Comparison of ENCODE assay signal across 8 cellular contexts in genomic region chr1:2237773-2238172, GRCh38. TPM values are rescaled to one million over a fixed set of nuclear protein-coding genes. Genes with fewer than 3 reads are reported as not detected.
DNase-seq lines count a peak whose midpoint lies in the region; ATAC-seq and TF ChIP-seq lines count a peak whose summit lies in the region.

No MANE protein-coding gene starts in this region.

- H3K36me3 ChIP-seq in upper lobe of left lung = peaks cover 0 to 10% (median 3%) of the 10 kb centered on the region in 4 donors

- intact Hi-C loops in Right ventricle myocardium inferior (cut with DNase I) = no loop called here
- intact Hi-C loops in cardiac septum (cut with DNase I) = no loop called here

- TF ChIP-seq CTCF in cardiac fibroblast (IDR thresholded peaks at IDR 0.05; ENCODE audit: low read depth, low read length) (peak; percentile 10), upper lobe of left lung (IDR thresholded peaks at IDR 0.05) (peak in 3 of 6 experiments; percentile 9 to 22 (median 16))

- H3K4me3 ChIP-seq in cardiac fibroblast (replicated peaks in 1 of 2; ENCODE audit: low read depth in 2 of 2, low read length in 2 of 2) (no peak overlapping the region), upper lobe of left lung (no peak overlapping the region)

- DNase-seq in Right ventricle myocardium inferior (ENCODE audit: missing footprints) (peak; percentile 67), cardiac septum (ENCODE audit: low spot score) (no peak), cardiac fibroblast (ENCODE audit: low read depth in 2 of 2) (peak in 1 of 2 donors; percentile 25), medulla oblongata (ENCODE audit: extremely low spot score) (peak; percentile 48), upper lobe of left lung (peak in 1 of 2 donors; percentile 82), NCI-H82 treated with DMSO at 0.1 percent for 48 hours (lab: John Stamatoyannopoulos, UW; ENCODE audit: unreplicated experiment) (no peak), NCI-H1417 (lab: John Stamatoyannopoulos, UW) (no peak)

- H3K27ac ChIP-seq in upper lobe of left lung = peak overlapping the region; percentile 45 to 92 (median 84)

- no peak for TF ChIP-seq POLR2A in upper lobe of left lung (IDR thresholded peaks at IDR 0.05)

- ATAC-seq in Right ventricle myocardium inferior = no peak
- no peak for ATAC-seq in upper lobe of left lung (ENCODE audit: low FRiP score in 2 of 2)
- no peak for ATAC-seq in GM18502 (IDR thresholded peaks at IDR 0.05; ENCODE audit: poor library complexity, unreplicated experiment)

- WGBS in upper lobe of left lung, 2 donors = 58 to 59% methylated on average over 10 to 15 of the region's 19 CpGs

- no peak for TF ChIP-seq EP300 in upper lobe of left lung (IDR thresholded peaks at IDR 0.05)

- H3K27me3 ChIP-seq in upper lobe of left lung = no peaks in the 10 kb centered on the region

- peaks cover 93 to 100% (median 96%) of the 10 kb centered on the region in 4 donors for H3K4me1 ChIP-seq in upper lobe of left lung

- H3K9me3 ChIP-seq in upper lobe of left lung = no peaks in the 10 kb centered on the region

RNA-seq across cellular contexts. Expression of gene SKI, which starts 9.7 kb away (rescaled TPM):
- total RNA-seq in Right ventricle myocardium inferior = 38.5 TPM
- total RNA-seq in cardiac septum = 39.9 TPM
- total RNA-seq in upper lobe of left lung = 100 to 1,000 TPM in 3 of 6 donors, 10 to 100 TPM in 3; 57.3 to 108 (median 96.9) TPM

RNA-seq across cellular contexts. Expression of gene FAAP20, which starts 43.2 kb away (rescaled TPM):
- total RNA-seq in Right ventricle myocardium inferior (43.9 TPM), cardiac septum (40.5 TPM), upper lobe of left lung (10 to 100 TPM; 26.7 to 88.0 (median 66.8) TPM)

Comparison
In these comparisons a context has a peak if more than half of its experiments do, and no peak if none do; other contexts are left out.
1. DNase-seq: peak in Right ventricle myocardium inferior (single experiment) and medulla oblongata (single experiment); none in cardiac septum (single experiment), NCI-H82 treated with DMSO at 0.1 percent for 48 hours (single experiment) and NCI-H1417 (0 of 3).